Comparison of ENCODE assay signal across 9 cellular contexts in the genomic region with DNA sequence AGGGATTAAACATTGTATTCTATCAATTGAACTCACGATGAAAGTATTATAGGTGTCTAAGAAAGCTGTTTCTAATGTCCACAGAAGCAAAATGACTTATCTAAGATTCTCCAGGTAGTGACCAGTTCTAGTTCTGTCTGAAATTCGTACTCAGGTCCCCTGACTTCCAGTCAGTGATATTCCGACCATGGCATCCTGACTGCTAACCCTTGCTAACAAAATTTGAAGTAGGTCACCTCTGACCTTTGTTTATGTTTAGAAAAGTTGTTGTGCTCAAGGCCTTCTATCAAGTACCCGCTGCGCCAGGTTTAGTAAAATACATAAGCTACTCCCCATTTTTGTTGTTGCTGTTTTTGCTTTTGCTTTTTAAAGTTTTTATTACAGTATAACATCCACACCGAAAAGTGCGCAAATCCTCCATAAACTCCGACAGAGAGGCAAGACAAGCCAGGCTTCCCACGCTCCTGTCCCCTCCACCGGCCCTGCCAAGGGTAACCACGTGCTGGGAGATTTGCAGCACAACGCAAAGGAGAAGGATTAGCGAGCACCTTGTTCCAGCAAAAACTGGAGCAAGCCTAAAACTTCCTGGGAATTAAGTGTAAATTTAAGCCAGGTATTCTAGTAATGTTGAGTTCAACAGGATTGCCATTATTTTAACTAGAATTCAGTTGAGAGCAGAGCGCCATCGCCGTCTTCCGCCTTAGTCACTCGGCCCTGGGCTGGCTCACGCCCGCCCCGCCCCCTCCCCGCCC. TPM values are rescaled to one million over a fixed set of nuclear protein-coding genes. Genes with fewer than 3 reads are reported as not detected.
DNase-seq lines count a peak whose midpoint lies in the region; ATAC-seq and TF ChIP-seq lines count a peak whose summit lies in the region.
"Had no signal": no experiment of that assay in that cellular context is flagged by ENCODE, and none has a peak within 500 bp of the region (broad histone marks: within the 10 kb centered on the region; RNA-seq: fewer than 3 reads in every experiment).

No MANE protein-coding gene starts in this region.

- peak overlapping the region; percentile 99 for H3K27ac ChIP-seq in hepatocyte

- H3K27me3 ChIP-seq in hepatocyte, result no peaks in the 10 kb centered on the region

- peaks cover 41% of the 10 kb centered on the region for H3K4me1 Mint-ChIP-seq in activated T-cell treated with anti-CD3 and anti-CD28 coated beads, Interleukin-2, amount 50 U/mL, for 24 hours (ENCODE audit: low read depth)
- peaks cover 39% of the 10 kb centered on the region for H3K4me1 Mint-ChIP-seq in activated T-helper 2 cell treated with anti-CD3 and anti-CD28 coated beads, Interferon-gamma antibody, Interleukin-2, Interleukin-4, amounts not matched to agents 10 μg/mL and 5 μg/mL and 100 μg/mL, durations not matched to agents 14 hours and 24 hours and 36 hours (ENCODE audit: low read depth)

- H2AFZ ChIP-seq in hepatocyte, result peak overlapping the region; percentile 77

- WGBS in hepatocyte (ENCODE audit: low lambda C conversion rate, missing lambda C conversion rate), result 40% methylated on average over 13 of the region's 22 CpGs

- H3K9me3 Mint-ChIP-seq in activated T-cell treated with anti-CD3 and anti-CD28 coated beads, Interleukin-2, amount 50 U/mL, for 24 hours, result no peaks in the 10 kb centered on the region
- H3K9me3 Mint-ChIP-seq in activated T-helper 2 cell treated with anti-CD3 and anti-CD28 coated beads, Interferon-gamma antibody, Interleukin-2, Interleukin-4, amounts not matched to agents 10 μg/mL and 5 μg/mL and 100 μg/mL, durations not matched to agents 14 hours and 24 hours and 36 hours, result no peaks in the 10 kb centered on the region

- H3K4me1 ChIP-seq in hepatocyte (ENCODE audit: insufficient read depth), result peaks cover 7% of the 10 kb centered on the region

- no peaks in the 10 kb centered on the region for H3K9me3 ChIP-seq in hepatocyte (ENCODE audit: low read depth)

- H3K9me2 ChIP-seq in hepatocyte (replicated peaks; ENCODE audit: insufficient read depth), result no peaks in the 10 kb centered on the region

- H3K79me2 ChIP-seq in hepatocyte, result peaks cover 14% of the 10 kb centered on the region

- H3K36me3 Mint-ChIP-seq in activated T-cell treated with anti-CD3 and anti-CD28 coated beads, Interleukin-2, amount 50 U/mL, for 24 hours (ENCODE audit: low read depth), result peaks cover 2% of the 10 kb centered on the region
- H3K36me3 Mint-ChIP-seq in activated T-helper 2 cell treated with anti-CD3 and anti-CD28 coated beads, Interferon-gamma antibody, Interleukin-2, Interleukin-4, amounts not matched to agents 10 μg/mL and 5 μg/mL and 100 μg/mL, durations not matched to agents 14 hours and 24 hours and 36 hours (ENCODE audit: low read depth), result peaks cover 4% of the 10 kb centered on the region

- H3K27me3 Mint-ChIP-seq in activated T-cell treated with anti-CD3 and anti-CD28 coated beads, Interleukin-2, amount 50 U/mL, for 24 hours, result no peaks in the 10 kb centered on the region
- H3K27me3 Mint-ChIP-seq in activated T-helper 2 cell treated with anti-CD3 and anti-CD28 coated beads, Interferon-gamma antibody, Interleukin-2, Interleukin-4, amounts not matched to agents 10 μg/mL and 5 μg/mL and 100 μg/mL, durations not matched to agents 14 hours and 24 hours and 36 hours (ENCODE audit: low read depth), result peaks cover 1% of the 10 kb centered on the region

- TF ChIP-seq CTCF in hepatocyte (IDR thresholded peaks at IDR 0.05; ENCODE audit: poor library complexity) (no peak), retinal pigment epithelial cell (conservative IDR thresholded peaks at IDR 0.05; ENCODE audit: low read depth, low read length) (no peak)

- peak overlapping the region; percentile 74 for H3K4me2 ChIP-seq in hepatocyte

- peak overlapping the region; percentile 90 for H3K27ac Mint-ChIP-seq in activated T-cell treated with anti-CD3 and anti-CD28 coated beads, Interleukin-2, amount 50 U/mL, for 24 hours
- H3K27ac Mint-ChIP-seq in activated T-helper 2 cell treated with anti-CD3 and anti-CD28 coated beads, Interferon-gamma antibody, Interleukin-2, Interleukin-4, amounts not matched to agents 10 μg/mL and 5 μg/mL and 100 μg/mL, durations not matched to agents 14 hours and 24 hours and 36 hours, result peak overlapping the region; percentile 87

- no peaks in the 10 kb centered on the region for H4K20me1 ChIP-seq in hepatocyte (ENCODE audit: insufficient read depth, poor library complexity, severe bottlenecking)

- H3K4me3 ChIP-seq in hepatocyte, result peak overlapping the region; percentile 43
- H3K4me3 ChIP-seq in retinal pigment epithelial cell (ENCODE audit: low read length), result peak overlapping the region; percentile 35

- DNase-seq in activated T-cell treated with anti-CD3 and anti-CD28 coated beads, Interleukin-2, amount 50 U/mL, for 24 hours, result no peak
- no peak for DNase-seq in activated T-cell treated with anti-CD3 and anti-CD28 coated beads for 4 hours
- DNase-seq in NCI-H1930 (lab: John Stamatoyannopoulos, UW), result peak; percentile 34 to 70
- DNase-seq in activated T-helper 2 cell treated with anti-CD3 and anti-CD28 coated beads, Interferon-gamma antibody, Interleukin-2, Interleukin-4, amounts not matched to agents 10 μg/mL and 5 μg/mL and 100 μg/mL, durations not matched to agents 14 hours and 24 hours and 36 hours (ENCODE audit: low spot score), result no peak
- DNase-seq in hepatocyte (ENCODE audit: low spot score), result no peak
- DNase-seq in retinal pigment epithelial cell (ENCODE audit: low read depth), result peak; percentile 72
- DNase-seq in GM03348 (ENCODE audit: low spot score), result no peak

- ATAC-seq in HG02943 (IDR thresholded peaks at IDR 0.05; ENCODE audit: low read depth, unreplicated experiment), result peak; percentile 36

- intact Hi-C loops in activated T-helper 2 cell treated with anti-CD3 and anti-CD28 coated beads, Interferon-gamma antibody, Interleukin-2, Interleukin-4, amounts not matched to agents 10 μg/mL and 5 μg/mL and 100 μg/mL, durations not matched to agents 14 hours and 24 hours and 36 hours (cut with micrococcal nuclease), result loop anchor here (5.0 kb wide), 1 partner anchor 47 kb away; no protein-coding TSS in a partner anchor

- H3K36me3 ChIP-seq in hepatocyte (replicated peaks; ENCODE audit: insufficient read depth, low read depth), result no peaks in the 10 kb centered on the region

- peak overlapping the region; percentile 72 for H3K4me3 Mint-ChIP-seq in activated T-cell treated with anti-CD3 and anti-CD28 coated beads, Interleukin-2, amount 50 U/mL, for 24 hours
- peak overlapping the region; percentile 76 for H3K4me3 Mint-ChIP-seq in activated T-helper 2 cell treated with anti-CD3 and anti-CD28 coated beads, Interferon-gamma antibody, Interleukin-2, Interleukin-4, amounts not matched to agents 10 μg/mL and 5 μg/mL and 100 μg/mL, durations not matched to agents 14 hours and 24 hours and 36 hours (ENCODE audit: low read depth)

RNA-seq across cellular contexts. Expression of a gene that starts 17.9 kb away (rescaled TPM):
- 92.2 and 99.4 TPM in 2 replicates for total RNA-seq in activated T-helper 2 cell treated with anti-CD3 and anti-CD28 coated beads, Interferon-gamma antibody, Interleukin-2, Interleukin-4, amounts not matched to agents 10 μg/mL and 5 μg/mL and 100 μg/mL, durations not matched to agents 14 hours and 24 hours and 36 hours
- total RNA-seq in hepatocyte, result 53.5 and 67.1 TPM in 2 replicates
- polyA plus RNA-seq in hepatocyte, result 35.9 and 41.2 TPM in 2 replicates

RNA-seq across cellular contexts. Expression of a gene that starts 20.2 kb away (rescaled TPM):
- total RNA-seq in activated T-helper 2 cell treated with anti-CD3 and anti-CD28 coated beads, Interferon-gamma antibody, Interleukin-2, Interleukin-4, amounts not matched to agents 10 μg/mL and 5 μg/mL and 100 μg/mL, durations not matched to agents 14 hours and 24 hours and 36 hours, result not detected in 2 replicates
- 0.60 and 0.84 TPM in 2 replicates for total RNA-seq in hepatocyte
- 0.15 and 0.59 TPM in 2 replicates for polyA plus RNA-seq in hepatocyte
- total RNA-seq: lung microvascular endothelial cell had no signal

Comparison
In these comparisons a context has a peak if more than half of its experiments do, and no peak if none do; other contexts are left out.
1. DNase-seq: peak in NCI-H1930 (2 of 2) and retinal pigment epithelial cell (single experiment); none in activated T-cell treated with anti-CD3 and anti-CD28 coated beads, Interleukin-2, amount 50 U/mL, for 24 hours (single experiment), activated T-cell treated with anti-CD3 and anti-CD28 coated beads for 4 hours (single experiment), activated T-helper 2 cell treated with anti-CD3 and anti-CD28 coated beads, Interferon-gamma antibody, Interleukin-2, Interleukin-4, amounts not matched to agents 10 μg/mL and 5 μg/mL and 100 μg/mL, durations not matched to agents 14 hours and 24 hours and 36 hours (single experiment), hepatocyte (single experiment) and GM03348 (single experiment).